In the genomic region with DNA sequence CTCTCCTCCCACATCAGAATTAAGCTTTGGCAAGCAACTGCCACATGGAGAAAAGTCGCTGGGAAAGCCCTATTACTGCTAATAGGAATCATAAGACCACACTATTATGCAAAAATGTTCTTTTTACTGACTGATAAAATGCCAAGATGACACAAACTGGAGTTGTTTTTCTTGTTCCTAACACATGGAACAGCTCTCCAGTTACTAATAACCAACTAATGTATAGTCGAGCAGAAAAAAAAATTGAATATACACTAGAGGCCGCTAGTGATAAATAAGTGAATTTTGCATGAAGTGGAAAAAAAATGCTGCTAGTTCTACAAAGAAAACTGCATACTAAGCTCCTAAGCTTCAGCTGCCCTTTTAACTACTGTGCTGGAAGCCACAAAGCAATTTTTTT, we compare ENCODE assay signal across 10 cellular contexts.
A peak's percentile ranks its signal among the peaks of the same experiment; 100 is the strongest.
DNase-seq lines count a peak whose midpoint lies in the region; ATAC-seq and TF ChIP-seq lines count a peak whose summit lies in the region.
"Had no signal": no experiment of that assay in that cellular context is flagged by ENCODE, and none has a peak within 500 bp of the region (broad histone marks: within the 10 kb centered on the region; RNA-seq: fewer than 3 reads in every experiment).

No MANE protein-coding gene starts in this region.

- H3K36me3 ChIP-seq in left lung = no peaks in the 10 kb centered on the region

- H3K4me3 ChIP-seq in left lung = no peak overlapping the region

- no peaks in the 10 kb centered on the region for H3K27me3 ChIP-seq in left lung

- no peaks in the 10 kb centered on the region for H3K4me1 ChIP-seq in left lung

- in situ Hi-C loops in Caki2 (cut with HindIII; ENCODE audit: low pct_unique_long_range_greater_than_20kb, low sequenced_read_pairs) = no loop called here

- H3K9me3 ChIP-seq in left lung = no peaks in the 10 kb centered on the region

- ATAC-seq in SK-N-SH treated with all-trans-retinoic acid at 6 μM for 48 hours (0 out of 3 replicates have a peak, but pooled peaks have one; percentile 35), HG03025 (IDR thresholded peaks at IDR 0.05; ENCODE audit: low FRiP score, unreplicated experiment) (no peak), left lung (no peak), GM21717 (IDR thresholded peaks at IDR 0.05; ENCODE audit: unreplicated experiment) (no peak), Right ventricle myocardium superior (ENCODE audit: poor library complexity) (no peak)
- ATAC-seq: WTC11 had no signal

- DNase-seq in Caki2 (ENCODE audit: low read depth) = peak; percentile 37
- peak; percentile 12 for DNase-seq in kidney tubule cell (ENCODE audit: low spot score)
- no peak for DNase-seq in left lung
- no peak for DNase-seq in Right ventricle myocardium superior
- DNase-seq: MV-4-11 had no signal

- TF ChIP-seq RAD21 in Ishikawa (IDR thresholded peaks at IDR 0.05; ENCODE audit: low read depth) = peak; percentile 45

- TF ChIP-seq CTCF in left lung (IDR thresholded peaks at IDR 0.05) = no peak

- no peak overlapping the region for H3K27ac ChIP-seq in left lung

- no peak for TF ChIP-seq EP300 in Ishikawa (IDR thresholded peaks at IDR 0.05; ENCODE audit: borderline replicate concordance)

- intact Hi-C loops in left lung (cut with DNase I) (no loop called here), Right ventricle myocardium superior (cut with DNase I) (no loop called here)

TF ChIP-seq in Ishikawa, 13 proteins besides CTCF, POLR2A, EP300 and RAD21:
- TF ChIP-seq CREB1 (IDR thresholded peaks at IDR 0.05; ENCODE audit: low read depth) (no peak), TEAD4 (IDR thresholded peaks at IDR 0.05) (no peak), ZBTB7A (IDR thresholded peaks at IDR 0.05; ENCODE audit: low read depth) (no peak), TAF1 (IDR thresholded peaks at IDR 0.05; ENCODE audit: low read depth) (no peak), CEBPB (IDR thresholded peaks at IDR 0.05) (no peak), USF1 (IDR thresholded peaks at IDR 0.05) (no peak), MAX (IDR thresholded peaks at IDR 0.05) (no peak), FOXM1 (IDR thresholded peaks at IDR 0.05; ENCODE audit: borderline replicate concordance, low read depth) (no peak), EGR1 (IDR thresholded peaks at IDR 0.05) (no peak), TCF12 (IDR thresholded peaks at IDR 0.05; ENCODE audit: low read depth) (no peak), NFIC (IDR thresholded peaks at IDR 0.05) (no peak), YY1 (IDR thresholded peaks at IDR 0.05; ENCODE audit: low read depth) (no peak)
- TF ChIP-seq, protein P1, sequence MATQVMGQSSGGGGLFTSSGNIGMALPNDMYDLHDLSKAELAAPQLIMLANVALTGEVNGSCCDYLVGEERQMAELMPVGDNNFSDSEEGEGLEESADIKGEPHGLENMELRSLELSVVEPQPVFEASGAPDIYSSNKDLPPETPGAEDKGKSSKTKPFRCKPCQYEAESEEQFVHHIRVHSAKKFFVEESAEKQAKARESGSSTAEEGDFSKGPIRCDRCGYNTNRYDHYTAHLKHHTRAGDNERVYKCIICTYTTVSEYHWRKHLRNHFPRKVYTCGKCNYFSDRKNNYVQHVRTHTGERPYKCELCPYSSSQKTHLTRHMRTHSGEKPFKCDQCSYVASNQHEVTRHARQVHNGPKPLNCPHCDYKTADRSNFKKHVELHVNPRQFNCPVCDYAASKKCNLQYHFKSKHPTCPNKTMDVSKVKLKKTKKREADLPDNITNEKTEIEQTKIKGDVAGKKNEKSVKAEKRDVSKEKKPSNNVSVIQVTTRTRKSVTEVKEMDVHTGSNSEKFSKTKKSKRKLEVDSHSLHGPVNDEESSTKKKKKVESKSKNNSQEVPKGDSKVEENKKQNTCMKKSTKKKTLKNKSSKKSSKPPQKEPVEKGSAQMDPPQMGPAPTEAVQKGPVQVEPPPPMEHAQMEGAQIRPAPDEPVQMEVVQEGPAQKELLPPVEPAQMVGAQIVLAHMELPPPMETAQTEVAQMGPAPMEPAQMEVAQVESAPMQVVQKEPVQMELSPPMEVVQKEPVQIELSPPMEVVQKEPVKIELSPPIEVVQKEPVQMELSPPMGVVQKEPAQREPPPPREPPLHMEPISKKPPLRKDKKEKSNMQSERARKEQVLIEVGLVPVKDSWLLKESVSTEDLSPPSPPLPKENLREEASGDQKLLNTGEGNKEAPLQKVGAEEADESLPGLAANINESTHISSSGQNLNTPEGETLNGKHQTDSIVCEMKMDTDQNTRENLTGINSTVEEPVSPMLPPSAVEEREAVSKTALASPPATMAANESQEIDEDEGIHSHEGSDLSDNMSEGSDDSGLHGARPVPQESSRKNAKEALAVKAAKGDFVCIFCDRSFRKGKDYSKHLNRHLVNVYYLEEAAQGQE (IDR thresholded peaks at IDR 0.05; ENCODE audit: low read depth) = no peak
TF ChIP-seq in Ishikawa: peak in this region for 0.

TF ChIP-seq in SK-N-SH treated with all-trans-retinoic acid at 6 μM for 48 hours, 23 proteins besides CTCF, POLR2A, EP300 and RAD21:
- no peak for TF ChIP-seq CSRNP3 (CRISPR knock-in tag; IDR thresholded peaks at IDR 0.05)
- no peak for TF ChIP-seq SNAI2 (CRISPR knock-in tag; IDR thresholded peaks at IDR 0.05)
- TF ChIP-seq ISL1 (CRISPR knock-in tag; IDR thresholded peaks at IDR 0.05) = no peak
- TF ChIP-seq BACH2 (CRISPR knock-in tag; IDR thresholded peaks at IDR 0.05; ENCODE audit: borderline replicate concordance) = no peak
- TF ChIP-seq ZC3H10 (CRISPR knock-in tag; IDR thresholded peaks at IDR 0.05) = no peak
- TF ChIP-seq, protein P2, sequence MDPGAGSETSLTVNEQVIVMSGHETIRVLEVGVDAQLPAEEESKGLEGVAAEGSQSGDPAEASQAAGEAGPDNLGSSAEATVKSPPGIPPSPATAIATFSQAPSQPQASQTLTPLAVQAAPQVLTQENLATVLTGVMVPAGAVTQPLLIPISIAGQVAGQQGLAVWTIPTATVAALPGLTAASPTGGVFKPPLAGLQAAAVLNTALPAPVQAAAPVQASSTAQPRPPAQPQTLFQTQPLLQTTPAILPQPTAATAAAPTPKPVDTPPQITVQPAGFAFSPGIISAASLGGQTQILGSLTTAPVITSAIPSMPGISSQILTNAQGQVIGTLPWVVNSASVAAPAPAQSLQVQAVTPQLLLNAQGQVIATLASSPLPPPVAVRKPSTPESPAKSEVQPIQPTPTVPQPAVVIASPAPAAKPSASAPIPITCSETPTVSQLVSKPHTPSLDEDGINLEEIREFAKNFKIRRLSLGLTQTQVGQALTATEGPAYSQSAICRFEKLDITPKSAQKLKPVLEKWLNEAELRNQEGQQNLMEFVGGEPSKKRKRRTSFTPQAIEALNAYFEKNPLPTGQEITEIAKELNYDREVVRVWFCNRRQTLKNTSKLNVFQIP (CRISPR knock-in tag; IDR thresholded peaks at IDR 0.05; ENCODE audit: borderline replicate concordance, low read depth) = no peak
- TF ChIP-seq TSHZ2 (CRISPR knock-in tag; IDR thresholded peaks at IDR 0.05) = no peak
- TF ChIP-seq TOX (CRISPR knock-in tag; IDR thresholded peaks at IDR 0.05; ENCODE audit: borderline replicate concordance) = no peak

Comparison
In these comparisons a context has a peak if more than half of its experiments do, and no peak if none do; other contexts are left out.
1. DNase-seq: peak in Caki2 (single experiment) and kidney tubule cell (single experiment); none in left lung (0 of 2) and Right ventricle myocardium superior (single experiment).